Comparison of ENCODE assay signal across 2 cellular contexts in the genomic region with DNA sequence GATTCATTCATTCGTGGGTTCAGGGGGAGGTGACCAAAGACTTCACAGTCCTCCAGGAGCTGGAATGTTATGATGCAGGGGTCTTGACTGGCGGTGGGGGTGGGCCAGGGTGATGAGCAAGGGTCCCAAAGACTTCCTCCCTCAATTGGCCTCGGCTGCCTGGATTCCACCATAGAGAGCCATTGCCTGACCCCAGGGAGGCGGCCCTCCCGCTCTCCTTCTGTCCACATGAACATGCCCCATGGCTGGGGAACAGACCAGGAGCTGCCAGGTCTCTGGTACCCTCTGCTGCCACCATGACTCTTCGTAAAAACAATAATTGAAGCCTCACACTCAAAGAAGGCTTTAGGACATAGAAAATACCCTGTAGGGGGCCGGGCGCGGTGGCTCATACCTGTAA.
TF ChIP-seq lines count a peak whose summit lies in the region.

No MANE protein-coding gene starts in this region.

TF ChIP-seq in H1, 55 proteins besides CTCF, POLR2A, EP300 and RAD21:
- TF ChIP-seq KDM1A (IDR thresholded peaks at IDR 0.05; ENCODE audit: borderline replicate concordance, low read length) = no peak
- no peak for TF ChIP-seq TAF1 (IDR thresholded peaks at IDR 0.05; ENCODE audit: low read depth, low read length)
- TF ChIP-seq RBBP5 (IDR thresholded peaks at IDR 0.05; ENCODE audit: borderline replicate concordance, low read depth, low read length) = no peak
- TF ChIP-seq CBX5 (IDR thresholded peaks at IDR 0.05; ENCODE audit: low read depth, low read length) = no peak
- no peak for TF ChIP-seq NRF1 (IDR thresholded peaks at IDR 0.05; ENCODE audit: low read depth, low read length)
- TF ChIP-seq JUN (IDR thresholded peaks at IDR 0.05; ENCODE audit: low read depth, low read length) = no peak
- TF ChIP-seq, protein P1, sequence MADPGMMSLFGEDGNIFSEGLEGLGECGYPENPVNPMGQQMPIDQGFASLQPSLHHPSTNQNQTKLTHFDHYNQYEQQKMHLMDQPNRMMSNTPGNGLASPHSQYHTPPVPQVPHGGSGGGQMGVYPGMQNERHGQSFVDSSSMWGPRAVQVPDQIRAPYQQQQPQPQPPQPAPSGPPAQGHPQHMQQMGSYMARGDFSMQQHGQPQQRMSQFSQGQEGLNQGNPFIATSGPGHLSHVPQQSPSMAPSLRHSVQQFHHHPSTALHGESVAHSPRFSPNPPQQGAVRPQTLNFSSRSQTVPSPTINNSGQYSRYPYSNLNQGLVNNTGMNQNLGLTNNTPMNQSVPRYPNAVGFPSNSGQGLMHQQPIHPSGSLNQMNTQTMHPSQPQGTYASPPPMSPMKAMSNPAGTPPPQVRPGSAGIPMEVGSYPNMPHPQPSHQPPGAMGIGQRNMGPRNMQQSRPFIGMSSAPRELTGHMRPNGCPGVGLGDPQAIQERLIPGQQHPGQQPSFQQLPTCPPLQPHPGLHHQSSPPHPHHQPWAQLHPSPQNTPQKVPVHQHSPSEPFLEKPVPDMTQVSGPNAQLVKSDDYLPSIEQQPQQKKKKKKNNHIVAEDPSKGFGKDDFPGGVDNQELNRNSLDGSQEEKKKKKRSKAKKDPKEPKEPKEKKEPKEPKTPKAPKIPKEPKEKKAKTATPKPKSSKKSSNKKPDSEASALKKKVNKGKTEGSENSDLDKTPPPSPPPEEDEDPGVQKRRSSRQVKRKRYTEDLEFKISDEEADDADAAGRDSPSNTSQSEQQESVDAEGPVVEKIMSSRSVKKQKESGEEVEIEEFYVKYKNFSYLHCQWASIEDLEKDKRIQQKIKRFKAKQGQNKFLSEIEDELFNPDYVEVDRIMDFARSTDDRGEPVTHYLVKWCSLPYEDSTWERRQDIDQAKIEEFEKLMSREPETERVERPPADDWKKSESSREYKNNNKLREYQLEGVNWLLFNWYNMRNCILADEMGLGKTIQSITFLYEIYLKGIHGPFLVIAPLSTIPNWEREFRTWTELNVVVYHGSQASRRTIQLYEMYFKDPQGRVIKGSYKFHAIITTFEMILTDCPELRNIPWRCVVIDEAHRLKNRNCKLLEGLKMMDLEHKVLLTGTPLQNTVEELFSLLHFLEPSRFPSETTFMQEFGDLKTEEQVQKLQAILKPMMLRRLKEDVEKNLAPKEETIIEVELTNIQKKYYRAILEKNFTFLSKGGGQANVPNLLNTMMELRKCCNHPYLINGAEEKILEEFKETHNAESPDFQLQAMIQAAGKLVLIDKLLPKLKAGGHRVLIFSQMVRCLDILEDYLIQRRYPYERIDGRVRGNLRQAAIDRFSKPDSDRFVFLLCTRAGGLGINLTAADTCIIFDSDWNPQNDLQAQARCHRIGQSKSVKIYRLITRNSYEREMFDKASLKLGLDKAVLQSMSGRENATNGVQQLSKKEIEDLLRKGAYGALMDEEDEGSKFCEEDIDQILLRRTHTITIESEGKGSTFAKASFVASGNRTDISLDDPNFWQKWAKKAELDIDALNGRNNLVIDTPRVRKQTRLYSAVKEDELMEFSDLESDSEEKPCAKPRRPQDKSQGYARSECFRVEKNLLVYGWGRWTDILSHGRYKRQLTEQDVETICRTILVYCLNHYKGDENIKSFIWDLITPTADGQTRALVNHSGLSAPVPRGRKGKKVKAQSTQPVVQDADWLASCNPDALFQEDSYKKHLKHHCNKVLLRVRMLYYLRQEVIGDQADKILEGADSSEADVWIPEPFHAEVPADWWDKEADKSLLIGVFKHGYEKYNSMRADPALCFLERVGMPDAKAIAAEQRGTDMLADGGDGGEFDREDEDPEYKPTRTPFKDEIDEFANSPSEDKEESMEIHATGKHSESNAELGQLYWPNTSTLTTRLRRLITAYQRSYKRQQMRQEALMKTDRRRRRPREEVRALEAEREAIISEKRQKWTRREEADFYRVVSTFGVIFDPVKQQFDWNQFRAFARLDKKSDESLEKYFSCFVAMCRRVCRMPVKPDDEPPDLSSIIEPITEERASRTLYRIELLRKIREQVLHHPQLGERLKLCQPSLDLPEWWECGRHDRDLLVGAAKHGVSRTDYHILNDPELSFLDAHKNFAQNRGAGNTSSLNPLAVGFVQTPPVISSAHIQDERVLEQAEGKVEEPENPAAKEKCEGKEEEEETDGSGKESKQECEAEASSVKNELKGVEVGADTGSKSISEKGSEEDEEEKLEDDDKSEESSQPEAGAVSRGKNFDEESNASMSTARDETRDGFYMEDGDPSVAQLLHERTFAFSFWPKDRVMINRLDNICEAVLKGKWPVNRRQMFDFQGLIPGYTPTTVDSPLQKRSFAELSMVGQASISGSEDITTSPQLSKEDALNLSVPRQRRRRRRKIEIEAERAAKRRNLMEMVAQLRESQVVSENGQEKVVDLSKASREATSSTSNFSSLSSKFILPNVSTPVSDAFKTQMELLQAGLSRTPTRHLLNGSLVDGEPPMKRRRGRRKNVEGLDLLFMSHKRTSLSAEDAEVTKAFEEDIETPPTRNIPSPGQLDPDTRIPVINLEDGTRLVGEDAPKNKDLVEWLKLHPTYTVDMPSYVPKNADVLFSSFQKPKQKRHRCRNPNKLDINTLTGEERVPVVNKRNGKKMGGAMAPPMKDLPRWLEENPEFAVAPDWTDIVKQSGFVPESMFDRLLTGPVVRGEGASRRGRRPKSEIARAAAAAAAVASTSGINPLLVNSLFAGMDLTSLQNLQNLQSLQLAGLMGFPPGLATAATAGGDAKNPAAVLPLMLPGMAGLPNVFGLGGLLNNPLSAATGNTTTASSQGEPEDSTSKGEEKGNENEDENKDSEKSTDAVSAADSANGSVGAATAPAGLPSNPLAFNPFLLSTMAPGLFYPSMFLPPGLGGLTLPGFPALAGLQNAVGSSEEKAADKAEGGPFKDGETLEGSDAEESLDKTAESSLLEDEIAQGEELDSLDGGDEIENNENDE (IDR thresholded peaks at IDR 0.05; ENCODE audit: insufficient replicate concordance, low read length) = no peak
- no peak for TF ChIP-seq RFX5 (IDR thresholded peaks at IDR 0.05; ENCODE audit: borderline replicate concordance, low read depth, low read length)
- TF ChIP-seq SP4 (IDR thresholded peaks at IDR 0.05; ENCODE audit: low read length) = no peak
- TF ChIP-seq HDAC6 (IDR thresholded peaks at IDR 0.05; ENCODE audit: low read depth, low read length) = no peak
- TF ChIP-seq POLR2AphosphoS5 (IDR thresholded peaks at IDR 0.05; ENCODE audit: low read depth, low read length) = no peak

TF ChIP-seq in WTC11, 78 proteins besides CTCF, POLR2A, EP300 and RAD21:
- TF ChIP-seq CBFB (CRISPR knock-in tag; IDR thresholded peaks at IDR 0.05; ENCODE audit: low read depth) (no peak), ZNF671 (CRISPR knock-in tag; IDR thresholded peaks at IDR 0.05) (no peak), NFE2L1 (CRISPR knock-in tag; IDR thresholded peaks at IDR 0.05) (no peak), TP53 (CRISPR knock-in tag; IDR thresholded peaks at IDR 0.05) (no peak), FOXP1 (CRISPR knock-in tag; IDR thresholded peaks at IDR 0.05; ENCODE audit: borderline replicate concordance) (no peak), CREB1 (CRISPR knock-in tag; IDR thresholded peaks at IDR 0.05) (no peak), KAT7 (CRISPR knock-in tag; IDR thresholded peaks at IDR 0.05; ENCODE audit: borderline replicate concordance) (no peak), FOXJ3 (CRISPR knock-in tag; IDR thresholded peaks at IDR 0.05; ENCODE audit: borderline replicate concordance) (no peak), OVOL2 (CRISPR knock-in tag; IDR thresholded peaks at IDR 0.05; ENCODE audit: borderline replicate concordance) (no peak), ATF1 (CRISPR knock-in tag; IDR thresholded peaks at IDR 0.05) (no peak), GABPB1 (CRISPR knock-in tag; IDR thresholded peaks at IDR 0.05) (no peak)
- TF ChIP-seq, protein P2, sequence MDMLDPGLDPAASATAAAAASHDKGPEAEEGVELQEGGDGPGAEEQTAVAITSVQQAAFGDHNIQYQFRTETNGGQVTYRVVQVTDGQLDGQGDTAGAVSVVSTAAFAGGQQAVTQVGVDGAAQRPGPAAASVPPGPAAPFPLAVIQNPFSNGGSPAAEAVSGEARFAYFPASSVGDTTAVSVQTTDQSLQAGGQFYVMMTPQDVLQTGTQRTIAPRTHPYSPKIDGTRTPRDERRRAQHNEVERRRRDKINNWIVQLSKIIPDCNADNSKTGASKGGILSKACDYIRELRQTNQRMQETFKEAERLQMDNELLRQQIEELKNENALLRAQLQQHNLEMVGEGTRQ (CRISPR knock-in tag; IDR thresholded peaks at IDR 0.05) = no peak
- TF ChIP-seq, protein P3, sequence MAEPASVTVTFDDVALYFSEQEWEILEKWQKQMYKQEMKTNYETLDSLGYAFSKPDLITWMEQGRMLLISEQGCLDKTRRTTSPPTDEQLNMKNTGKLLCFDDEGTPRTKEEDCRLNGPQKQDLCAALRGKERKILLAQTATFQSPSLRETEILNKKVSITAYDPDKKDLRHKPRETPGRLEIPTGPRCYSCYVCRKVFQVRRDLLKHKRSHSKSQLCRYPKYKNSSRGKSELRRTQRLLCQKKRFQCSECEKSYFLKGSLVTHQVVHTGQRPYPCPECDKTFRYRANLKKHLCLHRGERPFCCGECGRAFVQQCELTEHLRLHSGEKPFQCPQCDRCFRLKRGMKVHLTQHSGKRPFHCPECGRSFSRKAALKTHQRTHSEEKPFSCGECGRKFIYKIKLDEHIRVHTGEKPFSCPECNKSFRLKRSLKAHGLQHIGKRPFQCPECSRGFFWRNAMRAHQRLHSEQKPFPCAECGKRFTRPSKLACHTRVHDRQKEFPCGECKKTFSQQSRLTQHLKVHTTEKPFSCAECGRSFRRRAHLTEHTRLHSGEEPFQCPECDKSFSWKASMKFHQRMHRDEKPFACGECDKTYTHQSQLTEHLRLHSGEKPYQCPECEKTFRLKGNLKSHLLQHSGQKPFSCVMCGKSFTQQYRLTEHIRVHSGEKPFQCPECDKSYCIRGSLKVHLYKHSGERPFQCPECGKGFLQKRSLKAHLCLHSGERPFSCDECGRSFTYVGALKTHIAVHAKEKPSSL (CRISPR knock-in tag; conservative IDR thresholded peaks at IDR 0.05) = no peak
- TF ChIP-seq, protein P4, sequence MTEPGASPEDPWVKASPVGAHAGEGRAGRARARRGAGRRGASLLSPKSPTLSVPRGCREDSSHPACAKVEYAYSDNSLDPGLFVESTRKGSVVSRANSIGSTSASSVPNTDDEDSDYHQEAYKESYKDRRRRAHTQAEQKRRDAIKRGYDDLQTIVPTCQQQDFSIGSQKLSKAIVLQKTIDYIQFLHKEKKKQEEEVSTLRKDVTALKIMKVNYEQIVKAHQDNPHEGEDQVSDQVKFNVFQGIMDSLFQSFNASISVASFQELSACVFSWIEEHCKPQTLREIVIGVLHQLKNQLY (CRISPR knock-in tag; IDR thresholded peaks at IDR 0.05) = no peak
